In the genomic region with DNA sequence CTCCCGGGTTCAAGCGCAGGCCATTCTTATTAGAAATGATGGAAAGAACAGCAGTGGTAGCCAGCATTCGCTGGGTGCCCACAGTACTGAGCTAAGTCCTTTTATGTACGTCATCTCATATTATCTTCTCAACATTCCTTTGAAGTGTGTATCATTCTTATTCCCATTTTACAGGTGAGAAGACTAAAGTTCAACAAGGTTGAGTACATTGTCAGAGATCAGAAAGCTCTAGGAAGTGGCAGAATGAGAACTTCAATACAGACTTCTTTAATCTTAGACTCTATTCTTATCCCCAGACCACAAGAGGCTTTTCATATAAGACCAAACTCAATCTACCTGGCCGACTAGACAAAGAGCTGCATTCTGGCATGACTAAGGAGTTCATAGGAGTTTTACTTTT, we compare ENCODE assay signal across 10 cellular contexts.
"Had no signal": no experiment of that assay in that cellular context is flagged by ENCODE, and none has a peak within 500 bp of the region (broad histone marks: within the 10 kb centered on the region; RNA-seq: fewer than 3 reads in every experiment).

No MANE protein-coding gene starts in this region.

- H3K9ac ChIP-seq: GM23248 had no signal

- H3K36me3 Mint-ChIP-seq: IgD-negative memory B cell had no signal

- H3K9me3 ChIP-seq: HAP-1 had no signal

- FAIRE-seq: K562 had no signal

- H3K4me3 ChIP-seq: GM23248, HAP-1, K562 had no signal

- H3K36me3 ChIP-seq: HAP-1 had no signal

- H2AFZ ChIP-seq: GM23248 had no signal

- H3K9me3 Mint-ChIP-seq: HFFc6, IgD-negative memory B cell had no signal

- H3K27ac ChIP-seq: GM23248, HL-60 had no signal

- H3K27ac Mint-ChIP-seq: HFFc6, IgD-negative memory B cell had no signal

- H3K4me3 Mint-ChIP-seq: HFFc6, IgD-negative memory B cell had no signal

- DNase-seq: GM23248, GOT3, H7, HFFc6, KG1 had no signal

- ATAC-seq: HCT116, K562 had no signal
